In the genomic region with DNA sequence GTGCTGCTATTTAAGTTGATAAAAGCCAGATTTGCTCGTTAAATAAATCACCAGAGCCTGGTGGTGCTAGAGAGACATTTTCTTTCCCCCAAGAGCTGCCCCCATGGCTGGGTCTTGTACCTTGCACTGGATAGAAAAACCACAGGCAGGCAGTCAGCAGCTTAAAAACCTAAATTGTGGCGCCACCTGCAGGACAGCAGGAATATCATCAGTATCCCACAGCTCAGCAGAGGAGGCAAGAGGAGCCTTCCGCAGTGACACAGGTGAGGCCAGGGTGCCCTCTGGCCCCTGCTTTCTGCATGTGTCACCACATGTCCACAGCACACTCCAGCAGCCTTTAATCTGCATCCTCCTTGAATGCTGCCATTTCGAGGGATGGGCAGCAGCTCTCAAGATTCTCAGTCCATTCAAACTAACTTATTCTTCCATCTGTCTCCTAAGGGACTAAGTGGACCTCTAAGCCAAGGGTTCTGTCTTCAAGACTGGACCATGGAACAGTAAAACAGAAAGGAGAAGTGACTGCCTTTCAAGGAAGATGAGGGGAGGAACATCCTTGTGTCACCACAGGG, we compare ENCODE assay signal across 8 cellular contexts. TPM values are rescaled to one million over a fixed set of nuclear protein-coding genes. Genes with fewer than 3 reads are reported as not detected.
DNase-seq lines count a peak whose midpoint lies in the region; ATAC-seq, FAIRE-seq and TF ChIP-seq lines count a peak whose summit lies in the region.

No MANE protein-coding gene starts in this region.

- no peaks in the 10 kb centered on the region for H3K36me3 ChIP-seq in K562 (ENCODE audit: control insufficient read depth, insufficient read depth, low read length)

- no peak overlapping the region for H3T11ph ChIP-seq in H9 (ENCODE audit: low read length)

- no peak overlapping the region for H3K27ac Mint-ChIP-seq in H9

- no peak overlapping the region for H3K18ac ChIP-seq in H9 (ENCODE audit: insufficient read length, low read depth, low read length)

- no peak overlapping the region for H3K56ac ChIP-seq in H9 (ENCODE audit: insufficient read length, low read depth, low read length)

- no peak overlapping the region for H3K14ac ChIP-seq in H9 (ENCODE audit: insufficient read depth, low read length)

- no peaks in the 10 kb centered on the region for H3K79me1 ChIP-seq in H9 (ENCODE audit: insufficient read depth, low read depth, low read length, poor library complexity, severe bottlenecking)

- H3K27ac ChIP-seq in H9 (ENCODE audit: insufficient read length, low read depth, low read length) (no peak overlapping the region), K562 (ENCODE audit: extremely low read depth, low read depth, low read length) (no peak overlapping the region)

- H2AFZ ChIP-seq in H9 (ENCODE audit: low read length) (no peak overlapping the region), K562 (ENCODE audit: low read depth, low read length) (no peak overlapping the region)

- no peaks in the 10 kb centered on the region; a peak in 2 of 5 replicates for H3K9me3 Mint-ChIP-seq in H9

- peak; percentile 100 for FAIRE-seq in K562 (lab: Jason Lieb, UNC)

- H3K4me1 ChIP-seq in H9 (ENCODE audit: insufficient read depth, low read length), result no peaks in the 10 kb centered on the region
- H3K4me1 ChIP-seq in K562 (replicated peaks in 1 of 2; ENCODE audit: control insufficient read depth in 2 of 2, insufficient read depth in 2 of 2, low read length in 2 of 2), result peaks cover 0 to 8% of the 10 kb centered on the region in 2 experiments; a peak in 1 of 5 replicates

- TF ChIP-seq CTCF in H9 (conservative IDR thresholded peaks at IDR 0.05) (peak; percentile 84), K562 (IDR thresholded peaks at IDR 0.05 in 2 of 3, conservative IDR thresholded peaks at IDR 0.05 in 1 of 3; ENCODE audit: insufficient read depth in 2 of 3, low read depth in 1 of 3, low read length in 3 of 3) (peak; percentile 91 to 94 (median 93))

- no peak overlapping the region for H3K4me2 ChIP-seq in H9 (ENCODE audit: insufficient read depth, insufficient read length, low read length)
- no peak overlapping the region for H3K4me2 ChIP-seq in K562 (ENCODE audit: insufficient read depth, low read length)

- no peak overlapping the region for H3K4ac ChIP-seq in H9 (ENCODE audit: low read depth, low read length)

- no peak overlapping the region for H3K4me3 ChIP-seq in K562

- H4K91ac ChIP-seq in H9 (ENCODE audit: insufficient read length, low read depth, low read length), result no peak overlapping the region

- H4K8ac ChIP-seq in H9 (replicated peaks; ENCODE audit: insufficient read length, low read depth, low read length), result no peak overlapping the region

- H2AK5ac ChIP-seq in H9 (ENCODE audit: insufficient read length, low read length), result no peak overlapping the region

- H2BK120ac ChIP-seq in H9 (ENCODE audit: low read depth, low read length, poor library complexity, severe bottlenecking), result no peak overlapping the region

- H4K20me1 ChIP-seq in H9 (ENCODE audit: control insufficient read depth, insufficient read depth, insufficient read length) (no peaks in the 10 kb centered on the region), K562 (replicated peaks; ENCODE audit: control insufficient read depth, insufficient read depth, low read length) (peaks cover 24% of the 10 kb centered on the region)

- WGBS in H9 (ENCODE audit: extremely low coverage, insufficient read length, low lambda C conversion rate), result no CpG with 5 or more reads among the region's 4 CpGs
- 3% methylated on average over 4 of the region's 4 CpGs for WGBS in K562 (ENCODE audit: insufficient coverage, low coverage, missing lambda C conversion rate)

- peak; percentile 88 to 90 for TF ChIP-seq RAD21 in K562 (CRISPR knock-in tag; conservative IDR thresholded peaks at IDR 0.05 in 1 of 2, IDR thresholded peaks at IDR 0.05 in 1 of 2)

- H3K27me3 ChIP-seq in H9 (ENCODE audit: insufficient read depth, low read length) (peaks cover 27% of the 10 kb centered on the region; the same call in 1 of the 2 replicates), K562 (ENCODE audit: control insufficient read depth in 2 of 2, insufficient read depth in 2 of 2, low read length in 2 of 2) (peaks cover 26 to 28% of the 10 kb centered on the region in 2 experiments; a peak in 4 of 5 replicates)

- ATAC-seq in K562 (peak; percentile 98), HG03520 (IDR thresholded peaks at IDR 0.05; ENCODE audit: unreplicated experiment) (no peak)

- no peaks in the 10 kb centered on the region for H3K79me2 ChIP-seq in H9 (ENCODE audit: insufficient read depth, low read length)
- H3K79me2 ChIP-seq in K562 (ENCODE audit: control insufficient read depth, insufficient read depth, low read length), result no peaks in the 10 kb centered on the region

- H2BK5ac ChIP-seq in H9 (ENCODE audit: insufficient read length, low read length), result no peak overlapping the region

- H3K36me3 Mint-ChIP-seq in H9 (ENCODE audit: insufficient read depth in 1 of 3, low read depth in 3 of 3), result no peaks in the 10 kb centered on the region; a peak in 1 of 7 replicates

- no peak overlapping the region for H4K5ac ChIP-seq in H9 (ENCODE audit: insufficient read length, low read depth, low read length)

- H3K23me2 ChIP-seq in H9 (ENCODE audit: insufficient read length, low read depth, low read length, poor library complexity, severe bottlenecking), result peaks cover 8% of the 10 kb centered on the region

- DNase-seq in DMS79 (lab: John Stamatoyannopoulos, UW), result peak; percentile 18
- peak; percentile 88 for DNase-seq in H9
- peak; percentile 88 for DNase-seq in NCI-H1694 treated with DMSO at 0.1 percent for 48 hours (lab: John Stamatoyannopoulos, UW)
- peak; percentile 62 for DNase-seq in T-helper 9 cell
- peak; percentile 77 to 88 (median 80) for DNase-seq in K562 (ENCODE audit: extremely low read depth in 1 of 4, low spot score in 3 of 4)
- DNase-seq in iPS-NIHi7 (ENCODE audit: extremely low spot score), result peak; percentile 84
- DNase-seq in stimulated activated CD4-positive, alpha-beta T cell treated with anti-CD3 and anti-CD28 coated beads, Interleukin-12 subunit alpha, Interleukin-12 subunit beta, amount 100 ng/mL, for 48 hours (ENCODE audit: low read depth in 2 of 3, low spot score in 1 of 3), result peak; percentile 27 to 53 (median 50)

- CTCF ChIA-PET in K562 (lab: Yijun Ruan, JAX; ENCODE audit: low intra/inter-chr PET ratio), result interaction anchor here (1.0 to 2.5 kb wide), 3 partner anchors 186 to 636 kb away, joined by 4 to 15 read pairs (median 6); no protein-coding TSS in a partner anchor

- BruUV-seq in K562 (replicated peaks; lab: Mats Ljungman, UMichigan), result no TSS peak

- H3K4me1 Mint-ChIP-seq in H9, result peaks cover 11 to 17% of the 10 kb centered on the region in 2 experiments

- no peaks in the 10 kb centered on the region for H3K9me3 ChIP-seq in H9 (ENCODE audit: control insufficient read depth, low read depth, low read length)
- H3K9me3 ChIP-seq in K562 (replicated peaks; ENCODE audit: control insufficient read depth, insufficient read depth, low read depth, low read length), result no peaks in the 10 kb centered on the region

- H3K27me3 Mint-ChIP-seq in H9 (ENCODE audit: low read depth), result peaks cover 65% of the 10 kb centered on the region

- TF ChIP-seq EP300 in K562 (IDR thresholded peaks at IDR 0.05; ENCODE audit: low read length), result no peak

- H3K23ac ChIP-seq in H9 (ENCODE audit: insufficient read length, low read depth, low read length), result no peak overlapping the region

- no peak for TF ChIP-seq POLR2A in K562 (conservative IDR thresholded peaks at IDR 0.05)

- H2BK20ac ChIP-seq in H9 (ENCODE audit: low read depth, low read length, poor library complexity, severe bottlenecking), result no peak overlapping the region

- POLR2A ChIA-PET in K562 (lab: Yijun Ruan, JAX), result no interaction called here

- intact Hi-C loops in K562 (cut with micrococcal nuclease), result loop anchor here (1.0 to 5.0 kb wide), 4 partner anchors 188 to 892 kb away; no protein-coding TSS in a partner anchor

- no peaks in the 10 kb centered on the region for H3K9me1 ChIP-seq in K562 (ENCODE audit: control insufficient read depth, insufficient read depth, low read length)

- H2BK15ac ChIP-seq in H9 (ENCODE audit: low read depth, low read length), result no peak overlapping the region

- in situ Hi-C loops in K562 (cut with MboI), result no loop called here

- H3K9ac ChIP-seq in H9 (ENCODE audit: extremely low read depth, insufficient read length, low read length) (no peak overlapping the region), K562 (ENCODE audit: insufficient read depth in 1 of 2, low read depth in 2 of 2, low read length in 2 of 2) (no peak overlapping the region)

- no peak overlapping the region for H2BK12ac ChIP-seq in H9 (ENCODE audit: insufficient read length, low read depth, low read length)

- no peak overlapping the region for H3K4me3 Mint-ChIP-seq in H9

TF ChIP-seq in K562, 482 proteins besides CTCF, POLR2A, EP300 and RAD21 (continues in another document):
- 0 out of 2 replicates have a peak, but pooled peaks have one; percentile 27 for TF ChIP-seq RB1 (IDR thresholded peaks at IDR 0.05; ENCODE audit: low read depth)
- TF ChIP-seq EWSR1 (IDR thresholded peaks at IDR 0.05; ENCODE audit: borderline replicate concordance, low read depth, partially characterized antibody), result no peak
- peak in 1 of 3 experiments; percentile 28 for TF ChIP-seq YY1 (IDR thresholded peaks at IDR 0.05; ENCODE audit: borderline replicate concordance in 1 of 3, control insufficient read depth in 1 of 3, extremely low read depth in 1 of 3, insufficient read depth in 3 of 3, insufficient read length in 1 of 3, insufficient replicate concordance in 2 of 3, low read depth in 1 of 3, low read length in 2 of 3)

RNA-seq across cellular contexts. Expression of a gene that starts 4.5 kb away (rescaled TPM):
- total RNA-seq in H9 (2021) (0.20 and 0.35 TPM in 2 replicates), K562 (2014; rRNA removed) (under 0.01 TPM in 1 of 2 replicates, not detected in the other), K562 (2014; rRNA removed; fragmentation: Illumina TruSeq; extraction: Trizol) (not detected in 2 replicates), K562 (2015; rRNA removed; fragmentation: Illumina TruSeq; extraction: Trizol) (not detected in 2 replicates), K562 (2021) (0.04 and 0.09 TPM in 2 replicates)
- 0.09 and 0.14 TPM in 2 replicates for total RNA-seq in K562 (2011; cell fraction: chromatin; rRNA removed; ENCODE audit: low replicate concordance)
- not detected in 2 replicates for total RNA-seq in K562 (2011; cell fraction: nucleolus; rRNA removed)
- total RNA-seq in K562 (2011; cell fraction: nucleoplasm; rRNA removed), result not detected in 2 replicates
- polyA plus RNA-seq in K562 (2011; rRNA removed) (not detected in 2 replicates), K562 (2014; fragmentation: Illumina TruSeq; extraction: Trizol) (not detected in 2 replicates), K562 (2014; fragmentation: Nextera tagmentation; extraction: Ambion mirVana) (not detected), K562 (2014; rRNA removed) (not detected in 2 replicates)
- 0.09 TPM in 1 of 2 replicates, not detected in the other for polyA plus RNA-seq in K562 (2011; cell fraction: cytosol; rRNA removed)
- not detected in 2 replicates for polyA plus RNA-seq in K562 (2011; cell fraction: nucleus; rRNA removed)
- 0.10 TPM in 1 of 2 replicates, not detected in the other for polyA plus RNA-seq in K562 (2012)
- polyA minus RNA-seq in K562 (2011; rRNA and poly(A)+ RNA removed), result 0.03 TPM in 1 of 2 replicates, not detected in the other
- polyA minus RNA-seq in K562 (2011; cell fraction: cytosol; rRNA and poly(A)+ RNA removed), result not detected in 2 replicates
- polyA minus RNA-seq in K562 (2011; cell fraction: nucleus; rRNA and poly(A)+ RNA removed), result 0.22 TPM in 1 of 2 replicates, not detected in the other

Comparison
In these comparisons a context has a peak if more than half of its experiments do, and no peak if none do; other contexts are left out.
1. DNase-seq: peak in every context shown above with its lines; median percentile 88 in H9; 88 in NCI-H1694 treated with DMSO at 0.1 percent for 48 hours; 84 in iPS-NIHi7; 80 in K562; 62 in T-helper 9 cell; 50 in stimulated activated CD4-positive, alpha-beta T cell treated with anti-CD3 and anti-CD28 coated beads, Interleukin-12 subunit alpha, Interleukin-12 subunit beta, amount 100 ng/mL, for 48 hours; 18 in DMS79.